7 cellular contexts compared by ENCODE assay signal in genomic region chr6:156613996-156614395, GRCh38.
"Had no signal": no experiment of that assay in that cellular context is flagged by ENCODE, and none has a peak within 500 bp of the region (broad histone marks: within the 10 kb centered on the region; RNA-seq: fewer than 3 reads in every experiment).

No MANE protein-coding gene starts in this region.

- DNase-seq: H9, HCEC 1CT, HFFc6, IMR-90, KBM-7 had no signal

- H3K4me3 ChIP-seq: GM23338 had no signal

- ATAC-seq: GM23338 had no signal

- H3K27ac ChIP-seq: KMS-11 had no signal

- H2AFZ ChIP-seq: GM23338 had no signal

- H3K4me2 ChIP-seq: GM23338, KMS-11 had no signal
